Comparison of ENCODE assay signal across 10 cellular contexts in the genomic region with DNA sequence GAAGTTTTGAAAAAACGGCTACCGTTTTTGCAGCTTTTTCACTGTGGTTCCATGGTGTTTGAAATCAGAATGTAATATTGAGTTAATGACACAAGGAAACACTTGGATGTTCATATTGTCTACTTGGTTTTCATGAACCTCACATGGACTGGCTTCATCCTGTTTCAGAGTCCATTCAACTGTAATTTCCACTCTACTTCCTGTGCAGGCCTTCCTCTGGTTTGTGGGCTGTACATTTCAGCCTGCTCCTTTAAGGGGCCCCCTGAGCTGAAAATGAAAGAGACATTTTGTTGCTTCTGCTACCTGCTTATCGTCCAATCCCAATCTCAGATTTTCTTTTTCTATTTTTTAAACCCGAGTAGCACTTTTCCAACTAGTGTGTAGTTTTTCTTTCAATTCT. TPM values are rescaled to one million over a fixed set of nuclear protein-coding genes. Genes with fewer than 3 reads are reported as not detected.
DNase-seq lines count a peak whose midpoint lies in the region; ATAC-seq and TF ChIP-seq lines count a peak whose summit lies in the region.
"Had no signal": no experiment of that assay in that cellular context is flagged by ENCODE, and none has a peak within 500 bp of the region (broad histone marks: within the 10 kb centered on the region; RNA-seq: fewer than 3 reads in every experiment).

No MANE protein-coding gene starts in this region.

- H3K9me3 ChIP-seq in KOPT-K1 (ENCODE audit: insufficient read depth, low read length, poor library complexity, severe bottlenecking) = no peaks in the 10 kb centered on the region
- H3K9me3 ChIP-seq: Peyer's patch had no signal

- peak overlapping the region; percentile 96 for H3K27ac ChIP-seq in KOPT-K1 (ENCODE audit: low read depth, low read length, poor library complexity, severe bottlenecking)
- H3K27ac ChIP-seq: Peyer's patch had no signal

- H3K9me3 Mint-ChIP-seq in immature natural killer cell = no peaks in the 10 kb centered on the region

- DNase-seq in GM13977 (ENCODE audit: low spot score) (peak; percentile 10), immature natural killer cell (peak; percentile 16 to 32 (median 23)), NCI-H1092 (lab: John Stamatoyannopoulos, UW) (no peak), NCI-H2029 treated with DMSO at 0.1 percent for 48 hours (lab: John Stamatoyannopoulos, UW) (no peak)
- DNase-seq in effector CD8-positive, alpha-beta T cell (lab: John Stamatoyannopoulos, UW) = no peak
- no peak for DNase-seq in stimulated activated CD4-positive, alpha-beta T cell treated with anti-CD3 and anti-CD28 coated beads, Interleukin-4, amount 100 ng/mL, for 24 hours
- DNase-seq: activated T-cell treated with anti-CD3 and anti-CD28 coated beads for 4 hours had no signal

- TF ChIP-seq CTCF in GM13977 (IDR thresholded peaks at IDR 0.05; ENCODE audit: extremely low read depth, insufficient read depth, missing control alignments) = no peak

- H3K27ac Mint-ChIP-seq in immature natural killer cell = peak overlapping the region; percentile 54 to 84 (median 78)

- H3K27me3 Mint-ChIP-seq in immature natural killer cell (ENCODE audit: low read depth in 3 of 3) = peaks cover 0 to 5% (median 4%) of the 10 kb centered on the region in 3 donors

- H3K4me3 Mint-ChIP-seq in immature natural killer cell = peak overlapping the region; percentile 61 to 75 (median 67)

- ATAC-seq in GM21619 (IDR thresholded peaks at IDR 0.05; ENCODE audit: unreplicated experiment) = peak; percentile 78

- peaks cover 0 to 3% (median 0%) of the 10 kb centered on the region in 3 donors for H3K36me3 Mint-ChIP-seq in immature natural killer cell

- H3K4me1 Mint-ChIP-seq in immature natural killer cell = peaks cover 14 to 18% of the 10 kb centered on the region in 2 donors

- in situ Hi-C loops in GM13977 (cut with MboI; ENCODE audit: low pct_unique_long_range_greater_than_20kb, low sequenced_read_pairs, unreplicated experiment) = no loop called here

- peaks cover 90% of the 10 kb centered on the region for H3K36me3 ChIP-seq in KOPT-K1 (ENCODE audit: insufficient read depth, low read length)
- H3K36me3 ChIP-seq: Peyer's patch had no signal

RNA-seq across cellular contexts. Expression of a gene that starts 41.8 kb away (rescaled TPM):
- polyA plus RNA-seq in immature natural killer cell = under 1 TPM in 2 of 3 donors, not detected in 1; 0.40 to 0.50 TPM

RNA-seq across cellular contexts. Expression of a gene that starts 56.3 kb away (rescaled TPM):
- under 1 TPM in 1 of 3 donors, not detected in 2; 0.55 TPM for polyA plus RNA-seq in immature natural killer cell

RNA-seq across cellular contexts. Expression of a gene that starts 56.7 kb away (rescaled TPM):
- 1 to 10 TPM; 2.3 to 8.3 (median 2.6) TPM for polyA plus RNA-seq in immature natural killer cell

Comparison
In these comparisons a context has a peak if more than half of its experiments do, and no peak if none do; other contexts are left out.
1. DNase-seq: peak in GM13977 (single experiment) and immature natural killer cell (3 of 3); none in effector CD8-positive, alpha-beta T cell (single experiment), NCI-H1092 (single experiment), stimulated activated CD4-positive, alpha-beta T cell treated with anti-CD3 and anti-CD28 coated beads, Interleukin-4, amount 100 ng/mL, for 24 hours (single experiment) and NCI-H2029 treated with DMSO at 0.1 percent for 48 hours (single experiment).